In genomic region chr12:110449799-110450497, GRCh38 we compare ENCODE assay signal across 8 cellular contexts. TPM values are rescaled to one million over a fixed set of nuclear protein-coding genes. Genes with fewer than 3 reads are reported as not detected.
A peak's percentile ranks its signal among the peaks of the same experiment; 100 is the strongest.
DNase-seq lines count a peak whose midpoint lies in the region; ATAC-seq and TF ChIP-seq lines count a peak whose summit lies in the region.

ARPC3 (minus strand) TSS chr12:110450337; CDS start chr12:110450260, 77 bp downstream.

- H3K9me3 ChIP-seq in SK-N-MC (ENCODE audit: low read depth, low read length): no peaks in the 10 kb centered on the region
- no peaks in the 10 kb centered on the region for H3K9me3 ChIP-seq in suprapubic skin

- peak; percentile 99 for TF ChIP-seq CTCF in GM10248 (IDR thresholded peaks at IDR 0.05; ENCODE audit: control extremely low read depth, extremely low read depth, low read depth, missing control alignments)
- TF ChIP-seq CTCF in NB4 (IDR thresholded peaks at IDR 0.05; ENCODE audit: low read depth, low read length): peak; percentile 93
- TF ChIP-seq CTCF in suprapubic skin (IDR thresholded peaks at IDR 0.05): peak in 1 of 2 donors; percentile 94

- H3K4me3 ChIP-seq in NB4 (ENCODE audit: low read depth, low read length) (peak within 1 kb of the TSS; percentile 90), SK-N-MC (peak within 1 kb of the TSS; percentile 100), suprapubic skin (peak within 1 kb of the TSS; percentile 92)

- TF ChIP-seq POLR2A in NB4 (IDR thresholded peaks at IDR 0.05; ENCODE audit: extremely low read depth, insufficient read length): peak; percentile 73
- peak in 1 of 2 donors; percentile 54 for TF ChIP-seq POLR2A in suprapubic skin (IDR thresholded peaks at IDR 0.05)

- H3K4me1 ChIP-seq in suprapubic skin: peaks cover 23% of the 10 kb centered on the region

- peak within 1 kb of the TSS; percentile 82 for H3K9ac ChIP-seq in SK-N-MC (ENCODE audit: insufficient read length)

- CTCF ChIA-PET in GM10248 (lab: Yijun Ruan, JAX): interaction anchor here (0.6 to 8.8 kb wide), 69 partner anchors 9 to 605 kb away, joined by 3 to 141 read pairs (median 4); partner anchors contain the start of genes FAM216A, GPN3, RAD9B and VPS29

- under 1% methylated on average over 41 of the region's 51 CpGs for WGBS in suprapubic skin

- no peak for TF ChIP-seq EP300 in suprapubic skin (IDR thresholded peaks at IDR 0.05)

- no peaks in the 10 kb centered on the region for H3K27me3 ChIP-seq in suprapubic skin

- H3K36me3 ChIP-seq in SK-N-MC (ENCODE audit: insufficient read depth, low read length) (peaks cover 17% of the 10 kb centered on the region), suprapubic skin (peaks cover 30% of the 10 kb centered on the region)

- peak; percentile 89 for ATAC-seq in HG02571 (IDR thresholded peaks at IDR 0.05; ENCODE audit: unreplicated experiment)

- DNase-seq in GM10248 (ENCODE audit: extremely low spot score): peak; percentile 93
- DNase-seq in NB4 (ENCODE audit: low read depth): peak; percentile 99
- DNase-seq in SK-N-MC (ENCODE audit: low read depth, low spot score): peak; percentile 42
- peak; percentile 96 for DNase-seq in activated naive CD4-positive, alpha-beta T cell treated with anti-CD3 and anti-CD28 coated beads, Interleukin-2, amount 50 U/mL, for 16 hours
- DNase-seq in germinal center (ENCODE audit: low spot score): peak; percentile 89
- DNase-seq in nucleus accumbens (lab: John Stamatoyannopoulos, UW): peak; percentile 21 to 96 (median 89)
- peak; percentile 96 to 98 for DNase-seq in suprapubic skin (ENCODE audit: low spot score in 2 of 2)

- POLR2A ChIA-PET in GM10248 (lab: Yijun Ruan, JAX): interaction anchor here (0.9 to 1.1 kb wide), 4 partner anchors 17 to 162 kb away, joined by 3 to 8 read pairs (median 4); partner anchors contain the start of gene GPN3

- peak within 1 kb of the TSS; percentile 72 for H3K27ac ChIP-seq in SK-N-MC
- peak within 1 kb of the TSS; percentile 97 for H3K27ac ChIP-seq in suprapubic skin

RNA-seq across cellular contexts. Expression of gene ARPC3, which starts in this region (rescaled TPM):
- total RNA-seq in suprapubic skin: 100 to 1,000 TPM; 163 to 290 (median 191) TPM

Comparison
In these comparisons a context has a peak if more than half of its experiments do, and no peak if none do; other contexts are left out.
1. Peak in every context shown above with its lines: DNase-seq, ATAC-seq, H3K4me3 ChIP-seq and H3K27ac ChIP-seq.
2. DNase-seq: peak in every context shown above with its lines; median percentile 99 in NB4; 97 in suprapubic skin; 96 in activated naive CD4-positive, alpha-beta T cell treated with anti-CD3 and anti-CD28 coated beads, Interleukin-2, amount 50 U/mL, for 16 hours; 93 in GM10248; 89 in germinal center; 89 in nucleus accumbens; 42 in SK-N-MC.